19 cellular contexts compared by ENCODE assay signal in genomic region chr5:103109277-103109676, GRCh38. TPM values are rescaled to one million over a fixed set of nuclear protein-coding genes. Genes with fewer than 3 reads are reported as not detected.
DNase-seq lines count a peak whose midpoint lies in the region; ATAC-seq and TF ChIP-seq lines count a peak whose summit lies in the region.
"Had no signal": no experiment of that assay in that cellular context is flagged by ENCODE, and none has a peak within 500 bp of the region (broad histone marks: within the 10 kb centered on the region; RNA-seq: fewer than 3 reads in every experiment).

No MANE protein-coding gene starts in this region.

- H3K36me3 Mint-ChIP-seq in GM23338 (ENCODE audit: low read depth) (0 out of 3 replicates have a peak, but pooled peaks cover 2% of the 10 kb centered on the region), neural progenitor cell (peaks cover 6% of the 10 kb centered on the region)

- no peaks in the 10 kb centered on the region for H3K9me3 ChIP-seq in neural progenitor cell (ENCODE audit: low read depth)
- H3K9me3 ChIP-seq: Peyer's patch had no signal

- H3K4me3 Mint-ChIP-seq in GM23338: no peak overlapping the region
- no peak overlapping the region for H3K4me3 Mint-ChIP-seq in neural progenitor cell
- H3K4me3 Mint-ChIP-seq: CD4-positive, CD25-positive, alpha-beta regulatory T cell had no signal

- CTCF ChIA-PET in GM10248 (lab: Yijun Ruan, JAX): interaction anchor here (1.1 kb wide), 1 partner anchor 12 kb away, joined by 4 read pairs; no protein-coding TSS in a partner anchor

- no peak for TF ChIP-seq CTCF in GM23338 (conservative IDR thresholded peaks at IDR 0.05; ENCODE audit: low read depth in 2 of 2)
- no peak for TF ChIP-seq CTCF in neural progenitor cell (IDR thresholded peaks at IDR 0.05)
- TF ChIP-seq CTCF in GM10248 (IDR thresholded peaks at IDR 0.05; ENCODE audit: control extremely low read depth, extremely low read depth, low read depth, missing control alignments): no peak
- no peak for TF ChIP-seq CTCF in GM20000 (IDR thresholded peaks at IDR 0.05; ENCODE audit: extremely low read depth, missing control alignments)

- no peak overlapping the region for H3K4me3 ChIP-seq in GM23338
- H3K4me3 ChIP-seq in neural progenitor cell: no peak overlapping the region
- H3K4me3 ChIP-seq: BLaER1, Peyer's patch had no signal

- H3K27me3 Mint-ChIP-seq in GM23338 (ENCODE audit: insufficient read depth, low read depth, poor library complexity): no peaks in the 10 kb centered on the region
- no peaks in the 10 kb centered on the region for H3K27me3 Mint-ChIP-seq in neural progenitor cell (ENCODE audit: insufficient read depth, low read depth)
- H3K27me3 Mint-ChIP-seq: CD4-positive, CD25-positive, alpha-beta regulatory T cell had no signal

- H3K9me2 ChIP-seq in GM23338 (ENCODE audit: insufficient read depth): no peaks in the 10 kb centered on the region

- peaks cover 16% of the 10 kb centered on the region for H3K79me2 ChIP-seq in GM23338 (replicated peaks; ENCODE audit: insufficient read depth)
- peaks cover 38% of the 10 kb centered on the region for H3K79me2 ChIP-seq in neural progenitor cell (ENCODE audit: low read depth)

- H3K4me2 ChIP-seq in GM23338 (no peak overlapping the region), neural progenitor cell (peak overlapping the region; percentile 38)
- H3K4me2 ChIP-seq: BLaER1, KMS-11 had no signal

- H3K27ac ChIP-seq in GM23338 (ENCODE audit: low read depth): no peak overlapping the region
- peak overlapping the region; percentile 23 for H3K27ac ChIP-seq in neural progenitor cell
- H3K27ac ChIP-seq: BLaER1, KMS-11, Peyer's patch had no signal

- peak; percentile 20 for DNase-seq in GM23338 (ENCODE audit: low spot score)
- peak; percentile 20 for DNase-seq in globus pallidus (ENCODE audit: low spot score)
- DNase-seq in neural progenitor cell (ENCODE audit: low spot score): peak; percentile 40
- DNase-seq in GM10248 (ENCODE audit: extremely low spot score): no peak
- no peak for DNase-seq in GM20000 (ENCODE audit: low spot score)
- no peak for DNase-seq in NCI-H82 (lab: John Stamatoyannopoulos, UW)
- DNase-seq: CD4-positive, CD25-positive, alpha-beta regulatory T cell; DMS153; DND-41; NCI-H1048; NCI-H1417; NCI-H1694; NCI-H2029 treated with DMSO at 0.1 percent for 48 hours; NCI-H526 treated with DMSO at 0.1 percent for 48 hours; Peyer's patch; SHP77 treated with DMSO at 0.1 percent for 48 hours had no signal

- H3K27me3 ChIP-seq in GM23338 (ENCODE audit: insufficient read depth) (no peaks in the 10 kb centered on the region), neural progenitor cell (no peaks in the 10 kb centered on the region)
- H3K27me3 ChIP-seq: BLaER1, Peyer's patch had no signal

- no peak overlapping the region for H2AFZ ChIP-seq in GM23338
- no peak overlapping the region for H2AFZ ChIP-seq in neural progenitor cell (replicated peaks)

- H3K36me3 ChIP-seq in GM23338 (ENCODE audit: insufficient read depth) (no peaks in the 10 kb centered on the region), neural progenitor cell (no peaks in the 10 kb centered on the region)

- no peaks in the 10 kb centered on the region for H3K9me3 Mint-ChIP-seq in GM23338
- H3K9me3 Mint-ChIP-seq in neural progenitor cell: no peaks in the 10 kb centered on the region

- POLR2A ChIA-PET in GM10248 (lab: Yijun Ruan, JAX): no interaction called here

- H3F3A ChIP-seq in GM23338 (replicated peaks; ENCODE audit: low read depth) (no peaks in the 10 kb centered on the region), neural progenitor cell (ENCODE audit: low read depth) (no peaks in the 10 kb centered on the region)

- no peak overlapping the region for H3K9ac ChIP-seq in neural progenitor cell
- H3K9ac ChIP-seq: BLaER1, KMS-11 had no signal

- H3K4me1 ChIP-seq in GM23338 (ENCODE audit: insufficient read depth) (peaks cover 19% of the 10 kb centered on the region), neural progenitor cell (peaks cover 14% of the 10 kb centered on the region)
- H3K4me1 ChIP-seq: Peyer's patch had no signal

- ATAC-seq in GM23338 (peak; percentile 51), HG02938 (IDR thresholded peaks at IDR 0.05; ENCODE audit: unreplicated experiment) (peak; percentile 45)

- peak overlapping the region; percentile 84 for H3K27ac Mint-ChIP-seq in GM23338
- no peak overlapping the region for H3K27ac Mint-ChIP-seq in neural progenitor cell
- H3K27ac Mint-ChIP-seq: CD4-positive, CD25-positive, alpha-beta regulatory T cell had no signal

- H3K4me1 Mint-ChIP-seq in GM23338 (peaks cover 20% of the 10 kb centered on the region), neural progenitor cell (peaks cover under 1% of the 10 kb centered on the region)

- H4K20me1 ChIP-seq in GM23338 (replicated peaks; ENCODE audit: insufficient read depth) (no peaks in the 10 kb centered on the region), neural progenitor cell (ENCODE audit: low read depth) (no peaks in the 10 kb centered on the region)
- H4K20me1 ChIP-seq: BLaER1 had no signal

TF ChIP-seq in GM23338, 12 proteins besides CTCF, POLR2A, EP300 and RAD21 (continues in another document):
- TF ChIP-seq ETS1 (IDR thresholded peaks at IDR 0.05): no peak
- TF ChIP-seq EZH2phosphoT487 (IDR thresholded peaks at IDR 0.05; ENCODE audit: unreplicated experiment): no peak
- no peak for TF ChIP-seq REST (IDR thresholded peaks at IDR 0.05; ENCODE audit: unreplicated experiment)

RNA-seq across cellular contexts. Expression of gene GIN1, which starts 10.7 kb away (rescaled TPM):
- total RNA-seq in GM23338 (2014; rRNA removed; shearing (Covaris generic)): 3.8 and 5.8 TPM in 2 replicates
- 9.6 and 11.3 TPM in 2 replicates for polyA plus RNA-seq in GM23338 (2016; fragmentation: Nextera tagmentation; extraction: Ambion mirVana)
- 11.2 and 42.0 TPM in 2 replicates for total RNA-seq in neural progenitor cell (ENCODE audit: low replicate concordance)

RNA-seq across cellular contexts. Expression of gene PPIP5K2, which starts 10.8 kb away (rescaled TPM):
- 41.7 and 66.9 TPM in 2 replicates for total RNA-seq in GM23338 (2014; rRNA removed; shearing (Covaris generic))
- polyA plus RNA-seq in GM23338 (2016; fragmentation: Nextera tagmentation; extraction: Ambion mirVana): 45.4 and 48.0 TPM in 2 replicates
- 66.7 and 108 TPM in 2 replicates for total RNA-seq in neural progenitor cell (ENCODE audit: low replicate concordance)

Comparison
In these comparisons a context has a peak if more than half of its experiments do, and no peak if none do; other contexts are left out.
1. DNase-seq: peak in GM23338 (single experiment), globus pallidus (single experiment) and neural progenitor cell (single experiment); none in GM10248 (single experiment), GM20000 (single experiment) and NCI-H82 (single experiment).